9 cellular contexts compared by ENCODE assay signal in genomic region chr1:247024658-247025057, GRCh38. TPM values are rescaled to one million over a fixed set of nuclear protein-coding genes. Genes with fewer than 3 reads are reported as not detected.
"Had no signal": no experiment of that assay in that cellular context is flagged by ENCODE, and none has a peak within 500 bp of the region (broad histone marks: within the 10 kb centered on the region; RNA-seq: fewer than 3 reads in every experiment).

No MANE protein-coding gene starts in this region.

RNA-seq across cellular contexts. Expression of gene ZNF695, which starts 16.8 kb away (rescaled TPM):
- total RNA-seq: left lobe of liver, left ventricle myocardium inferior, left ventricle myocardium superior, lower leg skin, lower lobe of right lung, mesenteric fat pad had no signal
- polyA plus RNA-seq: immature natural killer cell; liver; naive thymus-derived CD4-positive, alpha-beta T cell had no signal
